In genomic region chr17:27458524-27458908, GRCh38 we compare ENCODE assay signal across 8 cellular contexts. TPM values are rescaled to one million over a fixed set of nuclear protein-coding genes. Genes with fewer than 3 reads are reported as not detected.
DNase-seq lines count a peak whose midpoint lies in the region; ATAC-seq, FAIRE-seq and TF ChIP-seq lines count a peak whose summit lies in the region.

No MANE protein-coding gene starts in this region.

- peak overlapping the region; percentile 64 for H3K4me3 Mint-ChIP-seq in activated naive CD4-positive, alpha-beta T cell treated with anti-CD3 and anti-CD28 coated beads, Interleukin-2, amount 50 U/mL, for 24 hours
- peak overlapping the region; percentile 55 for H3K4me3 Mint-ChIP-seq in activated naive CD8-positive, alpha-beta T cell treated with anti-CD3 and anti-CD28 coated beads, Interleukin-2, amount 10 ng/mL, durations not matched to agents 7 days and 5 days

- peaks cover 70% of the 10 kb centered on the region for H3K4me1 ChIP-seq in vagina

- no peaks in the 10 kb centered on the region for H3K27me3 ChIP-seq in vagina
- peaks cover 4% of the 10 kb centered on the region; the same call in 1 of the 2 replicates for H3K27me3 ChIP-seq in MG63

- ATAC-seq in activated naive CD8-positive, alpha-beta T cell treated with anti-CD3 and anti-CD28 coated beads, Interleukin-2, amount 10 ng/mL, durations not matched to agents 7 days and 5 days (ENCODE audit: low read depth), result no peak
- no peak for ATAC-seq in GM19395 (IDR thresholded peaks at IDR 0.05; ENCODE audit: unreplicated experiment)

- TF ChIP-seq CTCF in vagina (IDR thresholded peaks at IDR 0.05), result no peak

- POLR2A ChIA-PET in activated naive CD8-positive, alpha-beta T cell treated with anti-CD3 and anti-CD28 coated beads, Interleukin-2, amount 10 ng/mL, durations not matched to agents 7 days and 5 days (lab: Charles Lee), result interaction anchor here (0.9 to 5.0 kb wide), 5 partner anchors 8 to 86 kb away, joined by 3 to 47 read pairs (median 5); no protein-coding TSS in a partner anchor

- DNase-seq in activated naive CD4-positive, alpha-beta T cell treated with anti-CD3 and anti-CD28 coated beads, Interleukin-2, amount 50 U/mL, for 16 hours, result no peak
- no peak for DNase-seq in activated naive CD8-positive, alpha-beta T cell treated with anti-CD3 and anti-CD28 coated beads, Interleukin-2, amount 10 ng/mL, durations not matched to agents 7 days and 5 days
- DNase-seq in iPS-NIHi7 (ENCODE audit: extremely low spot score), result peak; percentile 42
- DNase-seq in vagina (ENCODE audit: extremely low spot score in 2 of 2), result no peak
- no peak for DNase-seq in urothelium cell line (ENCODE audit: low spot score)
- DNase-seq in MG63, result no peak

- peaks cover 28% of the 10 kb centered on the region for H3K4me1 Mint-ChIP-seq in activated naive CD4-positive, alpha-beta T cell treated with anti-CD3 and anti-CD28 coated beads, Interleukin-2, amount 50 U/mL, for 24 hours
- H3K4me1 Mint-ChIP-seq in activated naive CD8-positive, alpha-beta T cell treated with anti-CD3 and anti-CD28 coated beads, Interleukin-2, amount 10 ng/mL, durations not matched to agents 7 days and 5 days, result peaks cover 56% of the 10 kb centered on the region

- no peaks in the 10 kb centered on the region for H3K9me3 Mint-ChIP-seq in activated naive CD4-positive, alpha-beta T cell treated with anti-CD3 and anti-CD28 coated beads, Interleukin-2, amount 50 U/mL, for 24 hours
- no peaks in the 10 kb centered on the region for H3K9me3 Mint-ChIP-seq in activated naive CD8-positive, alpha-beta T cell treated with anti-CD3 and anti-CD28 coated beads, Interleukin-2, amount 10 ng/mL, durations not matched to agents 7 days and 5 days

- no peak for FAIRE-seq in urothelium cell line (lab: Jason Lieb, UNC)

- no peaks in the 10 kb centered on the region for H3K36me3 ChIP-seq in vagina
- H3K36me3 ChIP-seq in MG63, result no peaks in the 10 kb centered on the region

- H3K27ac ChIP-seq in vagina, result peak overlapping the region; percentile 88

- no peak overlapping the region for H3K27ac Mint-ChIP-seq in activated naive CD4-positive, alpha-beta T cell treated with anti-CD3 and anti-CD28 coated beads, Interleukin-2, amount 50 U/mL, for 24 hours
- H3K27ac Mint-ChIP-seq in activated naive CD8-positive, alpha-beta T cell treated with anti-CD3 and anti-CD28 coated beads, Interleukin-2, amount 10 ng/mL, durations not matched to agents 7 days and 5 days, result no peak overlapping the region

- intact Hi-C loops in vagina (cut with DNase I), result loop anchor here (10.0 kb wide), 2 partner anchors 104 to 106 kb away; no protein-coding TSS in a partner anchor

- TF ChIP-seq POLR2A in vagina (IDR thresholded peaks at IDR 0.05), result no peak

- H3K27me3 Mint-ChIP-seq in activated naive CD4-positive, alpha-beta T cell treated with anti-CD3 and anti-CD28 coated beads, Interleukin-2, amount 50 U/mL, for 24 hours, result no peaks in the 10 kb centered on the region
- H3K27me3 Mint-ChIP-seq in activated naive CD8-positive, alpha-beta T cell treated with anti-CD3 and anti-CD28 coated beads, Interleukin-2, amount 10 ng/mL, durations not matched to agents 7 days and 5 days, result no peaks in the 10 kb centered on the region

- H3K9me3 ChIP-seq in vagina, result no peaks in the 10 kb centered on the region
- no peaks in the 10 kb centered on the region for H3K9me3 ChIP-seq in MG63

- H3K4me3 ChIP-seq in vagina, result peak overlapping the region in 1 of 2 donors; percentile 74
- no peak overlapping the region for H3K4me3 ChIP-seq in MG63

- H3K36me3 Mint-ChIP-seq in activated naive CD4-positive, alpha-beta T cell treated with anti-CD3 and anti-CD28 coated beads, Interleukin-2, amount 50 U/mL, for 24 hours, result peaks cover 2% of the 10 kb centered on the region
- peaks cover 4% of the 10 kb centered on the region for H3K36me3 Mint-ChIP-seq in activated naive CD8-positive, alpha-beta T cell treated with anti-CD3 and anti-CD28 coated beads, Interleukin-2, amount 10 ng/mL, durations not matched to agents 7 days and 5 days

RNA-seq across cellular contexts. Expression of gene KSR1, which starts 2.3 kb away (rescaled TPM):
- total RNA-seq in activated naive CD8-positive, alpha-beta T cell treated with anti-CD3 and anti-CD28 coated beads, Interleukin-2, amount 10 ng/mL, durations not matched to agents 7 days and 5 days, result 10 to 100 TPM; 57.0 to 60.2 TPM
- 40.3 TPM for total RNA-seq in vagina
- total RNA-seq in MG63 (2014; rRNA removed; shearing (Covaris generic); ENCODE audit: low replicate concordance), result 0.52 and 7.6 TPM in 2 replicates
